Comparison of ENCODE assay signal across 17 cellular contexts in the genomic region with DNA sequence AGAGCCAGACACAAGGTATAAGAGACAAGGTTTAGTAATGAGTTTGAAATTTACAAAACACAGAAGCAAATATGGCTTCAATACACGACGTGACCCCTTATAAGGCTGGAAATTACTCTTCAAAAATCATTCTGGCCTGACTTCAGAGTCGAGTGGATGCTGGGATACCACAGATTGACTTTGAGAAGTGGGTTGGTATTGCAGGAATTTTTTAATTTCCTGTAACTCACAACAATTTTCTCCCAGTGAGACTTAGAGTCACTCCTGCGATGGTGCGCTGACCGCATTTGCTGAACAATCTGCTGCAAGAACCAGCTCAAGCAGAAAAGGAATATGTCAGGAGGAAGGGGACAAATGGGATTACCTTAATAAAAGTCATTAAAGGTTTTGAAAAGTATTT.
A peak's percentile ranks its signal among the peaks of the same experiment; 100 is the strongest.
DNase-seq lines count a peak whose midpoint lies in the region; ATAC-seq and TF ChIP-seq lines count a peak whose summit lies in the region.
"Had no signal": no experiment of that assay in that cellular context is flagged by ENCODE, and none has a peak within 500 bp of the region (broad histone marks: within the 10 kb centered on the region; RNA-seq: fewer than 3 reads in every experiment).

No MANE protein-coding gene starts in this region.

- H3K36me3 ChIP-seq in heart right ventricle: no peaks in the 10 kb centered on the region
- H3K36me3 ChIP-seq: BLaER1, HAP-1 had no signal

- peaks cover 32% of the 10 kb centered on the region for H3K4me1 Mint-ChIP-seq in nephron
- H3K4me1 Mint-ChIP-seq: CD14-positive monocyte; CD4-positive, alpha-beta memory T cell had no signal

- H3K36me3 Mint-ChIP-seq in nephron (ENCODE audit: low read depth): no peaks in the 10 kb centered on the region
- H3K36me3 Mint-ChIP-seq: CD14-positive monocyte; CD4-positive, alpha-beta memory T cell had no signal

- TF ChIP-seq CTCF in heart right ventricle (IDR thresholded peaks at IDR 0.05) (no peak), coronary artery (IDR thresholded peaks at IDR 0.05) (no peak), nephron (IDR thresholded peaks at IDR 0.05; ENCODE audit: unreplicated experiment in 3 of 3) (no peak)

- peak; percentile 22 for DNase-seq in cardiac septum (ENCODE audit: low spot score)
- no peak for DNase-seq in heart right ventricle
- peak; percentile 11 for DNase-seq in coronary artery (ENCODE audit: low spot score)
- DNase-seq in inferior parietal cortex (ENCODE audit: extremely low spot score): no peak
- DNase-seq in NCI-H2107 treated with DMSO at 0.1 percent for 48 hours (lab: John Stamatoyannopoulos, UW; ENCODE audit: unreplicated experiment): no peak
- no peak for DNase-seq in SHP77 treated with DMSO at 0.1 percent for 48 hours (lab: John Stamatoyannopoulos, UW)
- DNase-seq: CD4-positive, alpha-beta memory T cell; DMS79 treated with DMSO at 0.1 percent for 48 hours; EL; GM23248 had no signal

- H3K4me3 ChIP-seq in heart right ventricle (no peak overlapping the region), coronary artery (no peak overlapping the region)
- H3K4me3 ChIP-seq: A549, BLaER1, GM12878, GM23248, HAP-1 had no signal

- no peak for ATAC-seq in heart right ventricle
- ATAC-seq: A549, GM12878 had no signal

- no peak overlapping the region for H3K27ac ChIP-seq in heart right ventricle
- H3K27ac ChIP-seq in coronary artery: no peak overlapping the region
- H3K27ac ChIP-seq: 22Rv1, A549, BLaER1, GM23248 had no signal

- H3K9me3 Mint-ChIP-seq in nephron: no peaks in the 10 kb centered on the region

- H3K27ac Mint-ChIP-seq in nephron: peak overlapping the region; percentile 34 to 82 (median 70)
- H3K27ac Mint-ChIP-seq: CD14-positive monocyte; CD4-positive, alpha-beta memory T cell had no signal

- intact Hi-C loops in cardiac septum (cut with DNase I): no loop called here
- intact Hi-C loops in heart right ventricle (cut with DNase I): no loop called here

- peaks cover 0 to 20% (median 5%) of the 10 kb centered on the region in 7 donors for H3K27me3 ChIP-seq in heart right ventricle
- H3K27me3 ChIP-seq: BLaER1 had no signal

- H3K27me3 Mint-ChIP-seq in nephron (ENCODE audit: low read depth): peaks cover 8% of the 10 kb centered on the region
- H3K27me3 Mint-ChIP-seq: CD4-positive, alpha-beta memory T cell had no signal

- H3K4me1 ChIP-seq in heart right ventricle: no peaks in the 10 kb centered on the region
- H3K4me1 ChIP-seq: A549, BLaER1, HAP-1 had no signal

- H3K9me3 ChIP-seq in heart right ventricle: no peaks in the 10 kb centered on the region
- H3K9me3 ChIP-seq: A549, BLaER1, HAP-1 had no signal

- H3K4me3 Mint-ChIP-seq in nephron: no peak overlapping the region
- H3K4me3 Mint-ChIP-seq: CD4-positive, alpha-beta memory T cell had no signal

- whole genome bisulfite sequencing in heart right ventricle, 2 donors: 75 to 76% methylated on average over 6 of the region's 6 CpGs

Comparison
In these comparisons a context has a peak if more than half of its experiments do, and no peak if none do; other contexts are left out.
1. DNase-seq: peak in cardiac septum (single experiment) and coronary artery (single experiment); none in heart right ventricle (0 of 2), inferior parietal cortex (single experiment), NCI-H2107 treated with DMSO at 0.1 percent for 48 hours (single experiment) and SHP77 treated with DMSO at 0.1 percent for 48 hours (single experiment).